In genomic region chr12:32947203-32947795, GRCh38 we compare ENCODE assay signal across 9 cellular contexts. TPM values are rescaled to one million over a fixed set of nuclear protein-coding genes. Genes with fewer than 3 reads are reported as not detected.
A peak's percentile ranks its signal among the peaks of the same experiment; 100 is the strongest.
DNase-seq lines count a peak whose midpoint lies in the region; ATAC-seq and TF ChIP-seq lines count a peak whose summit lies in the region.
"Had no signal": no experiment of that assay in that cellular context is flagged by ENCODE, and none has a peak within 500 bp of the region (broad histone marks: within the 10 kb centered on the region; RNA-seq: fewer than 3 reads in every experiment).

No MANE protein-coding gene starts in this region.

- POLR2A ChIA-PET in HEK293T (lab: Yijun Ruan, JAX): interaction anchor here (1.6 to 1.9 kb wide), 2 partner anchors 191 to 1075 kb away, joined by 9 to 11 read pairs; partner anchors contain the start of genes ALG10 and YARS2

- no peak overlapping the region for H3K4me3 Mint-ChIP-seq in chondrocyte (ENCODE audit: unreplicated experiment)
- no peak overlapping the region for H3K4me3 Mint-ChIP-seq in osteocyte (ENCODE audit: unreplicated experiment)
- no peak overlapping the region for H3K4me3 Mint-ChIP-seq in stimulated activated naive B cell treated with anti-CD40 and anti-IgM and Interleukin-4, amounts not matched to agents 10 μg/mL and 1 μg/mL and 100 μg/mL, for 72 hours

- H3K4me1 Mint-ChIP-seq in chondrocyte (ENCODE audit: low read depth) (no peaks in the 10 kb centered on the region), osteocyte (ENCODE audit: unreplicated experiment) (no peaks in the 10 kb centered on the region)
- no peaks in the 10 kb centered on the region for H3K4me1 Mint-ChIP-seq in stimulated activated naive B cell treated with anti-CD40 and anti-IgM and Interleukin-4, amounts not matched to agents 10 μg/mL and 1 μg/mL and 100 μg/mL, for 72 hours

- no peak for ATAC-seq in stimulated activated naive B cell treated with anti-CD40 and anti-IgM and Interleukin-4, amounts not matched to agents 10 μg/mL and 1 μg/mL and 100 μg/mL, for 72 hours (replicated peaks)
- no peak for ATAC-seq in HG02938 (IDR thresholded peaks at IDR 0.05; ENCODE audit: unreplicated experiment)
- ATAC-seq in GM21576 (IDR thresholded peaks at IDR 0.05; ENCODE audit: unreplicated experiment): no peak

- DNase-seq in HEK293T (ENCODE audit: extremely low spot score) (peak; percentile 19), NCI-H226 (peak; percentile 50), chondrocyte (ENCODE audit: low spot score) (no peak), osteocyte (ENCODE audit: extremely low spot score, unreplicated experiment) (no peak), C1 segment of cervical spinal cord (lab: John Stamatoyannopoulos, UW) (no peak)
- DNase-seq in stimulated activated naive B cell treated with anti-CD40 and anti-IgM and Interleukin-4, amounts not matched to agents 10 μg/mL and 1 μg/mL and 100 μg/mL, for 72 hours: no peak
- DNase-seq: activated naive CD4-positive, alpha-beta T cell treated with Interleukin-2 at 50 U/mL for 16 hours had no signal

- H3K27ac Mint-ChIP-seq in chondrocyte (ENCODE audit: unreplicated experiment) (no peak overlapping the region), osteocyte (ENCODE audit: unreplicated experiment) (no peak overlapping the region)
- H3K27ac Mint-ChIP-seq in stimulated activated naive B cell treated with anti-CD40 and anti-IgM and Interleukin-4, amounts not matched to agents 10 μg/mL and 1 μg/mL and 100 μg/mL, for 72 hours: no peak overlapping the region

- H3K27me3 Mint-ChIP-seq in chondrocyte (ENCODE audit: low read depth) (peaks cover 19% of the 10 kb centered on the region), osteocyte (ENCODE audit: unreplicated experiment) (peaks cover 19% of the 10 kb centered on the region)
- H3K27me3 Mint-ChIP-seq in stimulated activated naive B cell treated with anti-CD40 and anti-IgM and Interleukin-4, amounts not matched to agents 10 μg/mL and 1 μg/mL and 100 μg/mL, for 72 hours: peaks cover 0 to 8% of the 10 kb centered on the region in 2 donors

- H3K9me3 Mint-ChIP-seq in chondrocyte (ENCODE audit: low read depth) (no peaks in the 10 kb centered on the region), osteocyte (ENCODE audit: unreplicated experiment) (no peaks in the 10 kb centered on the region)
- no peaks in the 10 kb centered on the region for H3K9me3 Mint-ChIP-seq in stimulated activated naive B cell treated with anti-CD40 and anti-IgM and Interleukin-4, amounts not matched to agents 10 μg/mL and 1 μg/mL and 100 μg/mL, for 72 hours

- TF ChIP-seq CTCF in chondrocyte (IDR thresholded peaks at IDR 0.05): peak; percentile 70
- peak; percentile 33 for TF ChIP-seq CTCF in osteocyte (IDR thresholded peaks at IDR 0.05)

- H3K36me3 Mint-ChIP-seq in chondrocyte (ENCODE audit: low read depth) (no peaks in the 10 kb centered on the region), osteocyte (ENCODE audit: unreplicated experiment) (no peaks in the 10 kb centered on the region)
- no peaks in the 10 kb centered on the region for H3K36me3 Mint-ChIP-seq in stimulated activated naive B cell treated with anti-CD40 and anti-IgM and Interleukin-4, amounts not matched to agents 10 μg/mL and 1 μg/mL and 100 μg/mL, for 72 hours

- CTCF ChIA-PET in HEK293T (lab: Yijun Ruan, JAX): interaction anchor here (0.6 to 2.1 kb wide), 2 partner anchors 23 to 191 kb away, joined by 3 to 8 read pairs; partner anchors contain the start of gene YARS2

TF ChIP-seq in HEK293T, 16 proteins besides CTCF, POLR2A, EP300 and RAD21:
- no peak for TF ChIP-seq NFRKB (IDR thresholded peaks at IDR 0.05)
- no peak for TF ChIP-seq SP1 (IDR thresholded peaks at IDR 0.05)
- no peak for TF ChIP-seq FOXK2 (IDR thresholded peaks at IDR 0.05)
- no peak for TF ChIP-seq L3MBTL2 (conservative IDR thresholded peaks at IDR 0.05)
- TF ChIP-seq ARNT (IDR thresholded peaks at IDR 0.05): no peak
- TF ChIP-seq BHLHE40 (IDR thresholded peaks at IDR 0.05; ENCODE audit: borderline replicate concordance): no peak
- TF ChIP-seq FOXA1 (IDR thresholded peaks at IDR 0.05): no peak
- TF ChIP-seq SUZ12 (IDR thresholded peaks at IDR 0.05): no peak
- no peak for TF ChIP-seq CTBP1 (IDR thresholded peaks at IDR 0.05; ENCODE audit: borderline replicate concordance)
- no peak for TF ChIP-seq LEF1 (IDR thresholded peaks at IDR 0.05; ENCODE audit: borderline replicate concordance)
- TF ChIP-seq TARDBP (IDR thresholded peaks at IDR 0.05): no peak
- TF ChIP-seq, protein P1, sequence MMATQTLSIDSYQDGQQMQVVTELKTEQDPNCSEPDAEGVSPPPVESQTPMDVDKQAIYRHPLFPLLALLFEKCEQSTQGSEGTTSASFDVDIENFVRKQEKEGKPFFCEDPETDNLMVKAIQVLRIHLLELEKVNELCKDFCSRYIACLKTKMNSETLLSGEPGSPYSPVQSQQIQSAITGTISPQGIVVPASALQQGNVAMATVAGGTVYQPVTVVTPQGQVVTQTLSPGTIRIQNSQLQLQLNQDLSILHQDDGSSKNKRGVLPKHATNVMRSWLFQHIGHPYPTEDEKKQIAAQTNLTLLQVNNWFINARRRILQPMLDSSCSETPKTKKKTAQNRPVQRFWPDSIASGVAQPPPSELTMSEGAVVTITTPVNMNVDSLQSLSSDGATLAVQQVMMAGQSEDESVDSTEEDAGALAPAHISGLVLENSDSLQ (IDR thresholded peaks at IDR 0.05): no peak
- no peak for TF ChIP-seq ELF4 (IDR thresholded peaks at IDR 0.05)
- no peak for TF ChIP-seq ZNF384 (IDR thresholded peaks at IDR 0.05)
- no peak for TF ChIP-seq FOXM1 (IDR thresholded peaks at IDR 0.05; ENCODE audit: borderline replicate concordance)
- TF ChIP-seq HDGF (IDR thresholded peaks at IDR 0.05; ENCODE audit: borderline replicate concordance): no peak

RNA-seq across cellular contexts. Expression of gene PKP2, which starts 50.7 kb away (rescaled TPM):
- total RNA-seq in chondrocyte (2.1 to 5.8 TPM (median 5.3 TPM) in 3 replicates), osteocyte (2.1 and 3.0 TPM in 2 replicates)

Comparison
In these comparisons a context has a peak if more than half of its experiments do, and no peak if none do; other contexts are left out.
1. DNase-seq: peak in HEK293T (single experiment) and NCI-H226 (single experiment); none in chondrocyte (single experiment), osteocyte (single experiment), stimulated activated naive B cell treated with anti-CD40 and anti-IgM and Interleukin-4, amounts not matched to agents 10 μg/mL and 1 μg/mL and 100 μg/mL, for 72 hours (single experiment) and C1 segment of cervical spinal cord (0 of 14).